9 cellular contexts compared by ENCODE assay signal in the genomic region with DNA sequence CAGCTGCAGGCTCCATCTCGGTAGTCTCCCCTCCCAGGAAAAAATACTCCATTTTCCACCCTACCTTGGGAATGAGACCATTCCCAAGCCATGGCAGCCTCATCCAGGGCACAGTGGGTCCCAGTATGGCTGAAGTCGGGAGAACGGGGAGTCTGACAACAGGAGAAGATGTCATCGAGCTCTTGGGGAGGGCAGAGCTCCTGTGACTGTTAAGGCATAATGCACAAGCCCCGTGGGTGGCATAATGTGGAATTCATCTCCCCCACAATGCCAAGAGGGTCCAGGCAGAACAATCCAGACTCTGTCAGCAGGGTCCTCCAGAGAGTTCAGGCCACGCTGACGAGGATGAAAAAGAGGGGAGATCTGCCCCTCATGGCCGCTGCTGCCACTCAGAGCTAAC.
"Had no signal": no experiment of that assay in that cellular context is flagged by ENCODE, and none has a peak within 500 bp of the region (broad histone marks: within the 10 kb centered on the region; RNA-seq: fewer than 3 reads in every experiment).

No MANE protein-coding gene starts in this region.

- H3K9me3 Mint-ChIP-seq: GM23338, H9, HFFc6 had no signal

- H3K36me3 ChIP-seq: HAP-1 had no signal

- H3K4me3 Mint-ChIP-seq: GM23338, H9, HFFc6 had no signal

- H3K9ac ChIP-seq: GM23248 had no signal

- H2AFZ ChIP-seq: GM23248, GM23338 had no signal

- DNase-seq: GM23248, GOT3, H7, H9, HCEC 1CT, HFFc6 had no signal

- H3K27ac Mint-ChIP-seq: GM23338, H9, HFFc6 had no signal

- ATAC-seq: GM23338, HCT116 had no signal

- H3K4me2 ChIP-seq: GM23338 had no signal

- H3K27ac ChIP-seq: GM23248 had no signal

- H3K4me1 Mint-ChIP-seq: GM23338 had no signal

- H3K9me3 ChIP-seq: HAP-1 had no signal

- H3K4me3 ChIP-seq: GM23248, GM23338, HAP-1 had no signal

- H3K4me1 ChIP-seq: HAP-1 had no signal
